In genomic region chr20:62405108-62405980, GRCh38 we compare ENCODE assay signal across 1 cellular context.
TF ChIP-seq lines count a peak whose summit lies in the region.

No MANE protein-coding gene starts in this region.

TF ChIP-seq in HepG2, 621 proteins besides CTCF, POLR2A, EP300 and RAD21 (continued from another document and continues in another):
- no peak for TF ChIP-seq ZNF18 (CRISPR knock-in tag; IDR thresholded peaks at IDR 0.05; ENCODE audit: insufficient replicate concordance)
- TF ChIP-seq PBX2 (CRISPR knock-in tag; IDR thresholded peaks at IDR 0.05): no peak
- TF ChIP-seq IKZF5 (CRISPR knock-in tag; IDR thresholded peaks at IDR 0.05): peak; percentile 60; the same call in 1 of the 2 replicates
- TF ChIP-seq ZIK1 (CRISPR knock-in tag; IDR thresholded peaks at IDR 0.05; ENCODE audit: borderline replicate concordance, low read depth): 0 out of 2 replicates have a peak, but pooled peaks have one; percentile 13
- TF ChIP-seq ZNF724P (CRISPR knock-in tag; IDR thresholded peaks at IDR 0.05; ENCODE audit: borderline replicate concordance): peak; percentile 74; the same call in 1 of the 2 replicates
- no peak for TF ChIP-seq RFXANK (CRISPR knock-in tag; IDR thresholded peaks at IDR 0.05)
- no peak; the same call in 1 of the 2 replicates for TF ChIP-seq NR2F6 (IDR thresholded peaks at IDR 0.05)
- peak; percentile 55; the same call in 1 of the 2 replicates for TF ChIP-seq NR2F6 (CRISPR knock-in tag; IDR thresholded peaks at IDR 0.05)
- peak; percentile 36; the same call in 1 of the 2 replicates for TF ChIP-seq ZNF580 (CRISPR knock-in tag; IDR thresholded peaks at IDR 0.05; ENCODE audit: borderline replicate concordance, low read depth)
- TF ChIP-seq NFAT5 (CRISPR knock-in tag; IDR thresholded peaks at IDR 0.05): peak; percentile 23; the same call in 1 of the 2 replicates
- TF ChIP-seq ZNF660 (CRISPR knock-in tag; IDR thresholded peaks at IDR 0.05; ENCODE audit: borderline replicate concordance, low read depth): no peak
- TF ChIP-seq ARID3A (IDR thresholded peaks at IDR 0.05; ENCODE audit: low read depth, low read length): no peak
- peak; percentile 88 for TF ChIP-seq ZBTB38 (CRISPR knock-in tag; IDR thresholded peaks at IDR 0.05)
- TF ChIP-seq TSC22D2 (CRISPR knock-in tag; IDR thresholded peaks at IDR 0.05; ENCODE audit: borderline replicate concordance): peak; percentile 79; the same call in 1 of the 2 replicates
- no peak for TF ChIP-seq SOX13 (IDR thresholded peaks at IDR 0.05)
- 0 out of 4 replicates have a peak, but pooled peaks have one; percentile 12 to 20 for TF ChIP-seq SOX13 (CRISPR knock-in tag; conservative IDR thresholded peaks at IDR 0.05 in 1 of 2, IDR thresholded peaks at IDR 0.05 in 1 of 2)
- no peak for TF ChIP-seq ZNF20 (CRISPR knock-in tag; IDR thresholded peaks at IDR 0.05)
- peak; percentile 87; the same call in 1 of the 2 replicates for TF ChIP-seq ZNF598 (CRISPR knock-in tag; IDR thresholded peaks at IDR 0.05; ENCODE audit: borderline replicate concordance)
- TF ChIP-seq SOX6 (IDR thresholded peaks at IDR 0.05): no peak
- TF ChIP-seq SOX6 (CRISPR knock-in tag; IDR thresholded peaks at IDR 0.05): peak; percentile 25; the same call in 1 of the 2 replicates
- peak; percentile 54; the same call in 1 of the 2 replicates for TF ChIP-seq ARHGAP35 (CRISPR knock-in tag; IDR thresholded peaks at IDR 0.05; ENCODE audit: borderline replicate concordance)
- TF ChIP-seq ZNF781 (CRISPR knock-in tag; IDR thresholded peaks at IDR 0.05; ENCODE audit: borderline replicate concordance, not compliant biosample characterization): no peak
- no peak for TF ChIP-seq HHEX (CRISPR knock-in tag; IDR thresholded peaks at IDR 0.05)
- TF ChIP-seq HNRNPLL (IDR thresholded peaks at IDR 0.05; ENCODE audit: low read depth, low read length, poor library complexity, severe bottlenecking): peak; percentile 42
- TF ChIP-seq ZNF335 (CRISPR knock-in tag; IDR thresholded peaks at IDR 0.05): no peak
- no peak for TF ChIP-seq ATRX (CRISPR knock-in tag; IDR thresholded peaks at IDR 0.05; ENCODE audit: borderline replicate concordance)
- TF ChIP-seq IRF2 (CRISPR knock-in tag; IDR thresholded peaks at IDR 0.05): 0 out of 2 replicates have a peak, but pooled peaks have one; percentile 12
- TF ChIP-seq RNF2 (conservative IDR thresholded peaks at IDR 0.05; ENCODE audit: low read depth): 0 out of 2 replicates have a peak, but pooled peaks have one; percentile 21
- TF ChIP-seq ZBTB33 (CRISPR knock-in tag; IDR thresholded peaks at IDR 0.05): peak; percentile 99
- peak; percentile 90; the same call in 1 of the 2 replicates for TF ChIP-seq SALL2 (CRISPR knock-in tag; IDR thresholded peaks at IDR 0.05)
- peak; percentile 50; the same call in 1 of the 2 replicates for TF ChIP-seq THRA (CRISPR knock-in tag; IDR thresholded peaks at IDR 0.05; ENCODE audit: borderline replicate concordance)
- 0 out of 2 replicates have a peak, but pooled peaks have one; percentile 69 for TF ChIP-seq FOXO4 (CRISPR knock-in tag; conservative IDR thresholded peaks at IDR 0.05)
- peak; percentile 57; the same call in 1 of the 2 replicates for TF ChIP-seq FOSL2 (CRISPR knock-in tag; IDR thresholded peaks at IDR 0.05)
- 0 out of 2 replicates have a peak, but pooled peaks have one; percentile 35 for TF ChIP-seq HBP1 (CRISPR knock-in tag; IDR thresholded peaks at IDR 0.05; ENCODE audit: low read depth)
- no peak for TF ChIP-seq HDAC6 (IDR thresholded peaks at IDR 0.05; ENCODE audit: low read depth, low read length)
- no peak for TF ChIP-seq MNT (IDR thresholded peaks at IDR 0.05)
- peak; percentile 64; the same call in 1 of the 2 replicates for TF ChIP-seq MAF1 (CRISPR knock-in tag; IDR thresholded peaks at IDR 0.05; ENCODE audit: borderline replicate concordance)
- 0 out of 2 replicates have a peak, but pooled peaks have one; percentile 71 for TF ChIP-seq ZNF136 (CRISPR knock-in tag; IDR thresholded peaks at IDR 0.05; ENCODE audit: low read depth)
- TF ChIP-seq ZNF552 (CRISPR knock-in tag; IDR thresholded peaks at IDR 0.05; ENCODE audit: borderline replicate concordance): peak; percentile 56; the same call in 1 of the 2 replicates
